8 cellular contexts compared by ENCODE assay signal in genomic region chr21:33643658-33644311, GRCh38.
A peak's percentile ranks its signal among the peaks of the same experiment; 100 is the strongest.
DNase-seq lines count a peak whose midpoint lies in the region; ATAC-seq lines count a peak whose summit lies in the region.

No MANE protein-coding gene starts in this region.

- no peaks in the 10 kb centered on the region for H3K9me3 ChIP-seq in mucosa of stomach (ENCODE audit: control insufficient read depth, low read length)

- H3K9ac ChIP-seq in mucosa of stomach (ENCODE audit: low read length), result peak overlapping the region; percentile 71

- no peaks in the 10 kb centered on the region for H3K36me3 ChIP-seq in mucosa of stomach (ENCODE audit: control insufficient read depth, insufficient read depth, low read length)

- ATAC-seq in GM18909 (IDR thresholded peaks at IDR 0.05; ENCODE audit: poor library complexity, unreplicated experiment), result no peak
- no peak for ATAC-seq in GM21529 (IDR thresholded peaks at IDR 0.05; ENCODE audit: unreplicated experiment)

- peak overlapping the region; percentile 57 for H3K4me3 ChIP-seq in mucosa of stomach (ENCODE audit: low read length)

- H3K27ac ChIP-seq in cingulate gyrus (ENCODE audit: low read depth, low read length), result peak overlapping the region; percentile 6

- DNase-seq in ELF-1 (ENCODE audit: low read depth, low spot score) (peak; percentile 51), NCI-H82 treated with DMSO at 0.1 percent for 48 hours (lab: John Stamatoyannopoulos, UW; ENCODE audit: unreplicated experiment) (peak; percentile 17), DMS153 treated with DMSO at 0.1 percent for 48 hours (lab: John Stamatoyannopoulos, UW; ENCODE audit: unreplicated experiment) (no peak), 8988T (no peak)

- no peaks in the 10 kb centered on the region for H3K27me3 ChIP-seq in mucosa of stomach (ENCODE audit: control insufficient read depth, insufficient read depth, low read length)

- H3K4me1 ChIP-seq in mucosa of stomach (ENCODE audit: control insufficient read depth, insufficient read depth, low read length), result peaks cover 25% of the 10 kb centered on the region

Comparison
In these comparisons a context has a peak if more than half of its experiments do, and no peak if none do; other contexts are left out.
1. DNase-seq: peak in ELF-1 (single experiment) and NCI-H82 treated with DMSO at 0.1 percent for 48 hours (single experiment); none in DMS153 treated with DMSO at 0.1 percent for 48 hours (single experiment) and 8988T (single experiment).